9 cellular contexts compared by ENCODE assay signal in genomic region chr16:73053379-73054130, GRCh38. TPM values are rescaled to one million over a fixed set of nuclear protein-coding genes. Genes with fewer than 3 reads are reported as not detected.
DNase-seq lines count a peak whose midpoint lies in the region; ATAC-seq and TF ChIP-seq lines count a peak whose summit lies in the region.
"Had no signal": no experiment of that assay in that cellular context is flagged by ENCODE, and none has a peak within 500 bp of the region (broad histone marks: within the 10 kb centered on the region; RNA-seq: fewer than 3 reads in every experiment).

No MANE protein-coding gene starts in this region.

- POLR2A ChIA-PET in Panc1 (lab: Charles Lee) = no interaction called here

- peaks cover 26 to 31% of the 10 kb centered on the region in 2 donors for H3K4me1 Mint-ChIP-seq in immature natural killer cell
- peaks cover 9% of the 10 kb centered on the region for H3K4me1 Mint-ChIP-seq in osteocyte (ENCODE audit: unreplicated experiment)

- H3K9me3 ChIP-seq in HAP-1 = no peaks in the 10 kb centered on the region
- no peaks in the 10 kb centered on the region for H3K9me3 ChIP-seq in Panc1 (ENCODE audit: control insufficient read depth, insufficient read depth, low read depth, low read length)
- no peaks in the 10 kb centered on the region for H3K9me3 ChIP-seq in gastrocnemius medialis

- in situ Hi-C loops in HAP-1 (cut with MboI; ENCODE audit: low sequenced_read_pairs) (no loop called here), Panc1 (cut with HindIII; ENCODE audit: low pct_unique_long_range_greater_than_20kb, low sequenced_read_pairs) (no loop called here), gastrocnemius medialis (cut with MboI; ENCODE audit: low sequenced_read_pairs in 4 of 4) (loop anchor here (5.0 to 25.0 kb wide), 3 partner anchors 66 to 219 kb away; no protein-coding TSS in a partner anchor)

- no peak overlapping the region for H3K4me3 ChIP-seq in HAP-1
- H3K4me3 ChIP-seq in Panc1 (ENCODE audit: low read depth in 2 of 2, low read length in 2 of 2) = peak overlapping the region; percentile 60 to 64
- H3K4me3 ChIP-seq in fibroblast of the aortic adventitia (ENCODE audit: low read depth, low read length) = no peak overlapping the region
- peak overlapping the region; percentile 37 to 75 (median 62) for H3K4me3 ChIP-seq in gastrocnemius medialis

- ATAC-seq in Panc1 (peak; percentile 28; the same call in 1 of the 2 replicates), gastrocnemius medialis (peak in 1 of 2 donors; percentile 17), HG03469 (IDR thresholded peaks at IDR 0.05; ENCODE audit: unreplicated experiment) (no peak)

- CTCF ChIA-PET in Panc1 (lab: Charles Lee) = interaction anchor here (0.6 to 0.7 kb wide), 3 partner anchors 28 to 587 kb away, joined by 5 to 7 read pairs (median 6); no protein-coding TSS in a partner anchor

- H3K4me1 ChIP-seq in HAP-1 (peaks cover 69% of the 10 kb centered on the region), Panc1 (ENCODE audit: control insufficient read depth, insufficient read depth, low read length) (peaks cover 54% of the 10 kb centered on the region), gastrocnemius medialis (peaks cover 69 to 78% of the 10 kb centered on the region in 2 donors)

- no TSS peak for BruUV-seq in Panc1 (replicated peaks; lab: Mats Ljungman, UMichigan)

- H3K9me3 Mint-ChIP-seq in immature natural killer cell (peaks cover 0 to 2% (median 0%) of the 10 kb centered on the region in 6 donors), osteocyte (ENCODE audit: unreplicated experiment) (no peaks in the 10 kb centered on the region)
- H3K9me3 Mint-ChIP-seq: activated naive CD8-positive, alpha-beta T cell treated with anti-CD3 and anti-CD28 coated beads, Interleukin-2, amount 10 ng/mL, durations not matched to agents 7 days and 5 days had no signal

- peak; percentile 70 to 71 for DNase-seq in HAP-1 (ENCODE audit: low spot score in 2 of 2)
- DNase-seq in Panc1 (ENCODE audit: low read depth, low spot score) = no peak
- peak; percentile 58 for DNase-seq in fibroblast of the aortic adventitia (ENCODE audit: low read depth)
- DNase-seq in gastrocnemius medialis = no peak
- no peak for DNase-seq in immature natural killer cell
- DNase-seq in superior temporal gyrus (ENCODE audit: extremely low spot score) = no peak
- DNase-seq in osteocyte (ENCODE audit: extremely low spot score, unreplicated experiment) = no peak
- DNase-seq: activated naive CD8-positive, alpha-beta T cell treated with anti-CD3 and anti-CD28 coated beads, Interleukin-2, amount 10 ng/mL, durations not matched to agents 7 days and 5 days had no signal

- TF ChIP-seq POLR2A in gastrocnemius medialis (IDR thresholded peaks at IDR 0.05) = peak in 1 of 2 donors; percentile 49

- intact Hi-C loops in Panc1 (cut with micrococcal nuclease; ENCODE audit: unreplicated experiment) = loop anchor here (10.0 kb wide), 1 partner anchor 549 kb away; no protein-coding TSS in a partner anchor
- intact Hi-C loops in gastrocnemius medialis (cut with DNase I; ENCODE audit: low total_unique reads) = loop anchor here (2.0 kb wide), 1 partner anchor 15 kb away; no protein-coding TSS in a partner anchor

- H3K27ac ChIP-seq in Panc1 (ENCODE audit: low read length) (peak overlapping the region; percentile 84), gastrocnemius medialis (peak overlapping the region; percentile 95 to 99 (median 99))

- no peak for TF ChIP-seq CTCF in Panc1 (IDR thresholded peaks at IDR 0.05)
- TF ChIP-seq CTCF in fibroblast of the aortic adventitia (IDR thresholded peaks at IDR 0.05; ENCODE audit: insufficient read depth, low read length) = no peak
- peak in 1 of 5 experiments; percentile 14 for TF ChIP-seq CTCF in gastrocnemius medialis (IDR thresholded peaks at IDR 0.05 in 4 of 5, conservative IDR thresholded peaks at IDR 0.05 in 1 of 5)
- no peak for TF ChIP-seq CTCF in osteocyte (IDR thresholded peaks at IDR 0.05)

- H3K27me3 Mint-ChIP-seq in immature natural killer cell (ENCODE audit: low read depth in 3 of 3) = peaks cover 7 to 18% (median 10%) of the 10 kb centered on the region in 3 donors
- no peaks in the 10 kb centered on the region for H3K27me3 Mint-ChIP-seq in osteocyte (ENCODE audit: unreplicated experiment)

- H3K27me3 ChIP-seq in HAP-1 (ENCODE audit: low read depth) = no peaks in the 10 kb centered on the region
- H3K27me3 ChIP-seq in Panc1 (ENCODE audit: control insufficient read depth, insufficient read depth, low read length) = no peaks in the 10 kb centered on the region
- no peaks in the 10 kb centered on the region for H3K27me3 ChIP-seq in gastrocnemius medialis

- H3K36me3 ChIP-seq in HAP-1 (replicated peaks) = no peaks in the 10 kb centered on the region
- no peaks in the 10 kb centered on the region for H3K36me3 ChIP-seq in Panc1 (ENCODE audit: control insufficient read depth, insufficient read depth, low read length)
- H3K36me3 ChIP-seq in gastrocnemius medialis = no peaks in the 10 kb centered on the region

- H3K27ac Mint-ChIP-seq in immature natural killer cell (no peak overlapping the region), osteocyte (ENCODE audit: unreplicated experiment) (no peak overlapping the region)
- H3K27ac Mint-ChIP-seq: activated naive CD8-positive, alpha-beta T cell treated with anti-CD3 and anti-CD28 coated beads, Interleukin-2, amount 10 ng/mL, durations not matched to agents 7 days and 5 days had no signal

- H3K36me3 Mint-ChIP-seq in immature natural killer cell (peaks cover 0 to 4% (median 4%) of the 10 kb centered on the region in 3 donors), osteocyte (ENCODE audit: unreplicated experiment) (peaks cover 6% of the 10 kb centered on the region)

- H3K4me3 Mint-ChIP-seq in immature natural killer cell = no peak overlapping the region
- H3K4me3 Mint-ChIP-seq in osteocyte (ENCODE audit: unreplicated experiment) = no peak overlapping the region
- H3K4me3 Mint-ChIP-seq: activated naive CD8-positive, alpha-beta T cell treated with anti-CD3 and anti-CD28 coated beads, Interleukin-2, amount 10 ng/mL, durations not matched to agents 7 days and 5 days had no signal

RNA-seq across cellular contexts. Expression of gene ZFHX3, which starts 5.6 kb away (rescaled TPM):
- total RNA-seq in Panc1 (2021; ENCODE audit: unreplicated experiment) (7.1 TPM), fibroblast of the aortic adventitia (ENCODE audit: low replicate concordance) (4.8 and 8.1 TPM in 2 replicates), gastrocnemius medialis (10 to 100 TPM; 14.0 to 28.5 (median 27.3) TPM), osteocyte (89.1 and 97.0 TPM in 2 replicates)
- 3.0 TPM for polyA plus RNA-seq in Panc1 (2012; ENCODE audit: insufficient read length)
- 1 to 10 TPM in 2 of 3 donors, under 1 TPM in 1; 0.05 to 1.4 (median 1.0) TPM for polyA plus RNA-seq in immature natural killer cell

Comparison
In these comparisons a context has a peak if more than half of its experiments do, and no peak if none do; other contexts are left out.
1. DNase-seq: peak in HAP-1 (2 of 2) and fibroblast of the aortic adventitia (single experiment); none in Panc1 (single experiment), gastrocnemius medialis (0 of 2), immature natural killer cell (0 of 3), superior temporal gyrus (single experiment) and osteocyte (single experiment).
2. H3K4me3 ChIP-seq: peak in Panc1 (2 of 2) and gastrocnemius medialis (4 of 4); none in HAP-1 (single experiment) and fibroblast of the aortic adventitia (single experiment).
3. in situ Hi-C loops: an anchor here in gastrocnemius medialis (5.0 to 25.0 kb wide); none called in HAP-1 and Panc1.